ENCODE assay signal across 18 cellular contexts in genomic region chr2:150119860-150120259, GRCh38.
"Had no signal": no experiment of that assay in that cellular context is flagged by ENCODE, and none has a peak within 500 bp of the region (broad histone marks: within the 10 kb centered on the region; RNA-seq: fewer than 3 reads in every experiment).

No MANE protein-coding gene starts in this region.

- DNase-seq: activated CD4-positive, alpha-beta T cell treated with anti-CD3 and anti-CD28 coated beads for 4 hours; activated CD8-positive, alpha-beta memory T cell treated with anti-CD3 and anti-CD28 coated beads, Interleukin-2, amount 50 U/mL, for 4 hours; activated CD8-positive, alpha-beta T cell treated with anti-CD3 and anti-CD28 coated beads for 36 hours; activated gamma-delta T cell treated with Interleukin-2 at 50 U/mL for 16 hours; activated T-cell treated with anti-CD3 and anti-CD28 coated beads, Interleukin-2, amount 50 U/mL, for 72 hours; amniotic stem cell; central memory CD4-positive, alpha-beta T cell; effector CD8-positive, alpha-beta T cell; head of caudate nucleus; left colon; stimulated activated CD4-positive, alpha-beta T cell treated with anti-CD3 and anti-CD28 coated beads, Interleukin-2, amount 100 ng/mL, for 48 hours; stimulated activated naive B cell treated with anti-CD40 and anti-IgM and Interleukin-4, amounts not matched to agents 10 μg/mL and 1 μg/mL and 100 μg/mL, for 72 hours; thyroid gland had no signal

- ATAC-seq: activated CD8-positive, alpha-beta T cell treated with anti-CD3 and anti-CD28 coated beads for 36 hours; activated T-cell treated with anti-CD3 and anti-CD28 coated beads, Interleukin-2, amount 50 U/mL, for 72 hours; body of pancreas; left colon; stimulated activated naive B cell treated with anti-CD40 and anti-IgM and Interleukin-4, amounts not matched to agents 10 μg/mL and 1 μg/mL and 100 μg/mL, for 72 hours had no signal

- H3K36me3 ChIP-seq: thyroid gland had no signal

- H3K4me1 ChIP-seq: body of pancreas, thyroid gland had no signal

- H3K27ac ChIP-seq: body of pancreas, coronary artery, epithelial cell of prostate, thyroid gland had no signal

- H3K4me3 Mint-ChIP-seq: activated CD8-positive, alpha-beta T cell treated with anti-CD3 and anti-CD28 coated beads for 36 hours; activated naive CD8-positive, alpha-beta T cell; activated T-cell treated with anti-CD3 and anti-CD28 coated beads, Interleukin-2, amount 50 U/mL, for 72 hours; stimulated activated naive B cell treated with anti-CD40 and anti-IgM and Interleukin-4, amounts not matched to agents 10 μg/mL and 1 μg/mL and 100 μg/mL, for 72 hours; T-helper 1 cell treated with Interleukin-12 subunit alpha and Interleukin-12 subunit beta and Interleukin-4 antibody, amounts not matched to agents 30 μg/mL and 1 μg/mL, for 36 hours had no signal

- H3K9me3 Mint-ChIP-seq: activated CD8-positive, alpha-beta T cell treated with anti-CD3 and anti-CD28 coated beads for 36 hours; stimulated activated naive B cell treated with anti-CD40 and anti-IgM and Interleukin-4, amounts not matched to agents 10 μg/mL and 1 μg/mL and 100 μg/mL, for 72 hours; T-helper 1 cell treated with Interleukin-12 subunit alpha and Interleukin-12 subunit beta and Interleukin-4 antibody, amounts not matched to agents 30 μg/mL and 1 μg/mL, for 36 hours had no signal

- H3K9me3 ChIP-seq: body of pancreas, thyroid gland had no signal

- H3K4me1 Mint-ChIP-seq: stimulated activated naive B cell treated with anti-CD40 and anti-IgM and Interleukin-4, amounts not matched to agents 10 μg/mL and 1 μg/mL and 100 μg/mL, for 72 hours had no signal

- H3K27me3 ChIP-seq: body of pancreas, thyroid gland had no signal

- H3K27ac Mint-ChIP-seq: activated CD8-positive, alpha-beta T cell treated with anti-CD3 and anti-CD28 coated beads for 36 hours; activated naive CD8-positive, alpha-beta T cell; activated T-cell treated with anti-CD3 and anti-CD28 coated beads, Interleukin-2, amount 50 U/mL, for 72 hours; stimulated activated naive B cell treated with anti-CD40 and anti-IgM and Interleukin-4, amounts not matched to agents 10 μg/mL and 1 μg/mL and 100 μg/mL, for 72 hours; T-helper 1 cell treated with Interleukin-12 subunit alpha and Interleukin-12 subunit beta and Interleukin-4 antibody, amounts not matched to agents 30 μg/mL and 1 μg/mL, for 36 hours had no signal

- H3K4me3 ChIP-seq: body of pancreas, coronary artery, thyroid gland had no signal

- H3K36me3 Mint-ChIP-seq: activated naive CD8-positive, alpha-beta T cell; stimulated activated naive B cell treated with anti-CD40 and anti-IgM and Interleukin-4, amounts not matched to agents 10 μg/mL and 1 μg/mL and 100 μg/mL, for 72 hours had no signal

- H3K27me3 Mint-ChIP-seq: activated CD8-positive, alpha-beta T cell treated with anti-CD3 and anti-CD28 coated beads for 36 hours; activated naive CD8-positive, alpha-beta T cell; stimulated activated naive B cell treated with anti-CD40 and anti-IgM and Interleukin-4, amounts not matched to agents 10 μg/mL and 1 μg/mL and 100 μg/mL, for 72 hours had no signal
